Comparison of ENCODE assay signal across 26 cellular contexts in the genomic region with DNA sequence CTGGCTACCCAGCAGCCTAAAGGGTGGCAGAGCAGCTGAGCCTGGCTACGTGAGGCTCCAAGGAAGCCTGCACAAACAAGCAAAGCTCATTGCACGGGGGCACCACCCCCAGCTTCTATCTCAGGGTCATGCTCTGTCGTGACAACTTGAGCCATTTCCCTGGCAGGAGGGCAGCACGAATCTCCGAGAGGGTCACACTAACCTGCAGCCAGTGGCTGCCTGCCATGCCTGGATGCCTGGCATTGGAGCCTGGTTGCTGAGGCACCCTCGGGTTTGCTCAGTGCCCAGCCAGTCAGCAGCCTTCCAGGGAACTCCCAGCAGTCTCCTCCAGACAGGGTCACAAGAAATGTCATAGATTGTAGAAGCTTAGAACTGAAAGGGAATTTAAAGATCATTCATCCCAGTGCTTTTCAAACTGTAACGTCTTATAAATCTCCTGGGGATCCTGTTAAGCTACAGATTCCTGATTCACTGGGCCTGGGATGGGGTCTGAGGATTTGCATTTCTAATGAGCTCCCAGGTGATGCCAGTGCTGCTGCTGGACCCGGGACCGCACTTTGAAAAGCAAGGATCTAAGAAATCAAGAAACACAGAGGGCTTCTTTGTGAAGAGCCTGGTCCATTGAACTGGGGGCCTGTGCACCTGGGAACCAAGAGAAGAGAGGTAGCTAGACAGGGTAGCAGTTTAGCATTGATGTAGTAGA. TPM values are rescaled to one million over a fixed set of nuclear protein-coding genes. Genes with fewer than 3 reads are reported as not detected.
A peak's percentile ranks its signal among the peaks of the same experiment; 100 is the strongest.
DNase-seq lines count a peak whose midpoint lies in the region; ATAC-seq lines count a peak whose summit lies in the region.
"Had no signal": no experiment of that assay in that cellular context is flagged by ENCODE, and none has a peak within 500 bp of the region (broad histone marks: within the 10 kb centered on the region; RNA-seq: fewer than 3 reads in every experiment).

No MANE protein-coding gene starts in this region.

- H3K4me3 ChIP-seq in MG63 (no peak overlapping the region), ectodermal cell (ENCODE audit: insufficient read depth, low read depth, low read length) (no peak overlapping the region)
- H3K4me3 ChIP-seq: cardiac muscle cell, esophagus squamous epithelium had no signal

- H3K27me3 ChIP-seq in MG63 (no peaks in the 10 kb centered on the region), ectodermal cell (ENCODE audit: control insufficient read depth, insufficient read depth, low read length, poor library complexity, severe bottlenecking) (no peaks in the 10 kb centered on the region)
- H3K27me3 ChIP-seq: esophagus squamous epithelium had no signal

- peak overlapping the region; percentile 39 for H3K27ac ChIP-seq in ectodermal cell (ENCODE audit: insufficient read depth, low read depth, low read length, poor library complexity, severe bottlenecking)
- H3K27ac ChIP-seq: cardiac muscle cell, esophagus squamous epithelium, VCaP had no signal

- H3K36me3 ChIP-seq in MG63 (no peaks in the 10 kb centered on the region), ectodermal cell (ENCODE audit: control insufficient read depth, insufficient read depth, low read length) (no peaks in the 10 kb centered on the region)
- H3K36me3 ChIP-seq: cardiac muscle cell, esophagus squamous epithelium had no signal

- peak overlapping the region; percentile 15 for H3K27ac Mint-ChIP-seq in stimulated activated effector memory CD8-positive, alpha-beta T cell treated with anti-CD3 and anti-CD28 coated beads, Interleukin-12 subunit alpha, Interleukin-12 subunit beta, amount 100 ng/mL, for 72 hours
- H3K27ac Mint-ChIP-seq: activated CD4-positive, alpha-beta memory T cell treated with anti-CD3 and anti-CD28 coated beads for 36 hours; activated naive CD8-positive, alpha-beta T cell; IgD-negative memory B cell had no signal

- WGBS in ectodermal cell, 2 experiments: 36 to 39% methylated on average over 9 of the region's 9 CpGs

- H3K4me3 Mint-ChIP-seq in stimulated activated effector memory CD8-positive, alpha-beta T cell treated with anti-CD3 and anti-CD28 coated beads, Interleukin-12 subunit alpha, Interleukin-12 subunit beta, amount 100 ng/mL, for 72 hours: no peak overlapping the region
- H3K4me3 Mint-ChIP-seq: activated CD4-positive, alpha-beta memory T cell treated with anti-CD3 and anti-CD28 coated beads for 36 hours; activated naive CD8-positive, alpha-beta T cell; IgD-negative memory B cell; stimulated activated naive CD8-positive, alpha-beta T cell treated with anti-CD3 and anti-CD28 coated beads, Interleukin-15, amount 100 ng/mL, for 72 hours had no signal

- DNase-seq in MG63: peak; percentile 20
- DNase-seq in kidney tubule cell (ENCODE audit: low spot score): peak; percentile 36
- DNase-seq in stimulated activated effector memory CD8-positive, alpha-beta T cell treated with anti-CD3 and anti-CD28 coated beads, Interleukin-12 subunit alpha, Interleukin-12 subunit beta, amount 100 ng/mL, for 72 hours (ENCODE audit: low spot score in 2 of 2): no peak
- no peak for DNase-seq in KBM-7
- no peak for DNase-seq in EL
- DNase-seq: activated CD4-positive, alpha-beta memory T cell treated with anti-CD3 and anti-CD28 coated beads for 36 hours; activated T-cell treated with anti-CD3 and anti-CD28 coated beads, Interleukin-2, amount 50 U/mL, for 1 hour; AML-193; effector CD4-positive, alpha-beta T cell; esophagus squamous epithelium; GDM1; glutamatergic neuron; NCI-H1694 treated with DMSO at 0.1 percent for 48 hours; NCI-H226; SIG-M5; stimulated activated CD4-positive, alpha-beta T cell treated with anti-CD3 and anti-CD28 coated beads, Interleukin-1b, Interleukin-23, amount 100 ng/mL, for 48 hours; stimulated activated naive CD8-positive, alpha-beta T cell treated with anti-CD3 and anti-CD28 coated beads, Interleukin-15, amount 100 ng/mL, for 72 hours had no signal

- in situ Hi-C loops in KBM-7 (cut with MboI; ENCODE audit: low pct_unique_long_range_greater_than_20kb, low sequenced_read_pairs): no loop called here

- no peaks in the 10 kb centered on the region for H3K36me3 Mint-ChIP-seq in stimulated activated effector memory CD8-positive, alpha-beta T cell treated with anti-CD3 and anti-CD28 coated beads, Interleukin-12 subunit alpha, Interleukin-12 subunit beta, amount 100 ng/mL, for 72 hours
- H3K36me3 Mint-ChIP-seq: activated CD4-positive, alpha-beta memory T cell treated with anti-CD3 and anti-CD28 coated beads for 36 hours; activated naive CD8-positive, alpha-beta T cell; IgD-negative memory B cell had no signal

- peaks cover 8% of the 10 kb centered on the region for H3K4me1 ChIP-seq in ectodermal cell (ENCODE audit: control insufficient read depth, insufficient read depth, low read length)
- H3K4me1 ChIP-seq: esophagus squamous epithelium had no signal

- H3K9me3 ChIP-seq in MG63: peaks cover 2% of the 10 kb centered on the region; the same call in 1 of the 2 replicates
- H3K9me3 ChIP-seq in ectodermal cell (ENCODE audit: control insufficient read depth, low read length): no peaks in the 10 kb centered on the region
- H3K9me3 ChIP-seq: esophagus squamous epithelium had no signal

- ATAC-seq in stimulated activated effector memory CD8-positive, alpha-beta T cell treated with anti-CD3 and anti-CD28 coated beads, Interleukin-12 subunit alpha, Interleukin-12 subunit beta, amount 100 ng/mL, for 72 hours: no peak
- ATAC-seq in HG02610 (IDR thresholded peaks at IDR 0.05; ENCODE audit: unreplicated experiment): no peak
- ATAC-seq: HCT116; sciatic nerve; stimulated activated naive CD8-positive, alpha-beta T cell treated with anti-CD3 and anti-CD28 coated beads, Interleukin-15, amount 100 ng/mL, for 72 hours had no signal

- H3K9me3 Mint-ChIP-seq in stimulated activated effector memory CD8-positive, alpha-beta T cell treated with anti-CD3 and anti-CD28 coated beads, Interleukin-12 subunit alpha, Interleukin-12 subunit beta, amount 100 ng/mL, for 72 hours: no peaks in the 10 kb centered on the region
- H3K9me3 Mint-ChIP-seq: activated CD4-positive, alpha-beta memory T cell treated with anti-CD3 and anti-CD28 coated beads for 36 hours; stimulated activated naive CD8-positive, alpha-beta T cell treated with anti-CD3 and anti-CD28 coated beads, Interleukin-15, amount 100 ng/mL, for 72 hours had no signal

- H3K4me1 Mint-ChIP-seq in stimulated activated effector memory CD8-positive, alpha-beta T cell treated with anti-CD3 and anti-CD28 coated beads, Interleukin-12 subunit alpha, Interleukin-12 subunit beta, amount 100 ng/mL, for 72 hours: no peaks in the 10 kb centered on the region
- H3K4me1 Mint-ChIP-seq: IgD-negative memory B cell; stimulated activated naive CD8-positive, alpha-beta T cell treated with anti-CD3 and anti-CD28 coated beads, Interleukin-15, amount 100 ng/mL, for 72 hours had no signal

RNA-seq across cellular contexts. Expression of gene TMEM266, which starts 48.4 kb away (rescaled TPM):
- 0.13 TPM in 1 of 2 replicates, not detected in the other for total RNA-seq in MG63 (2014; rRNA removed; shearing (Covaris generic); ENCODE audit: low replicate concordance)
- polyA plus RNA-seq in ectodermal cell (2013, experiment 1 of 4): 0.96 TPM
- 0.69 TPM for polyA plus RNA-seq in ectodermal cell (2013, experiment 2 of 4)
- polyA plus RNA-seq in ectodermal cell (2013, experiment 3 of 4): 1.2 TPM
- 0.93 TPM for polyA plus RNA-seq in ectodermal cell (2013, experiment 4 of 4)
- total RNA-seq: T-helper 1 cell treated with Interleukin-12 subunit alpha and Interleukin-12 subunit beta and Interleukin-4 antibody, amounts not matched to agents 30 ng/mL and 1 ng/mL, for 36 hours had no signal

Comparison
In these comparisons a context has a peak if more than half of its experiments do, and no peak if none do; other contexts are left out.
1. DNase-seq: peak in MG63 (single experiment) and kidney tubule cell (single experiment); none in stimulated activated effector memory CD8-positive, alpha-beta T cell treated with anti-CD3 and anti-CD28 coated beads, Interleukin-12 subunit alpha, Interleukin-12 subunit beta, amount 100 ng/mL, for 72 hours (0 of 2), KBM-7 (single experiment) and EL (single experiment).